ENCODE assay signal across 20 cellular contexts in genomic region chr10:6055929-6056328, GRCh38. TPM values are rescaled to one million over a fixed set of nuclear protein-coding genes. Genes with fewer than 3 reads are reported as not detected.
A peak's percentile ranks its signal among the peaks of the same experiment; 100 is the strongest.
DNase-seq lines count a peak whose midpoint lies in the region; ATAC-seq and TF ChIP-seq lines count a peak whose summit lies in the region.
"Had no signal": no experiment of that assay in that cellular context is flagged by ENCODE, and none has a peak within 500 bp of the region (broad histone marks: within the 10 kb centered on the region; RNA-seq: fewer than 3 reads in every experiment).

No MANE protein-coding gene starts in this region.

- H3K9me3 ChIP-seq in sigmoid colon: no peaks in the 10 kb centered on the region
- H3K9me3 ChIP-seq: ascending aorta, SJCRH30, testis had no signal

- H3K4me1 ChIP-seq in sigmoid colon: peaks cover 0 to 3% (median 0%) of the 10 kb centered on the region in 4 donors
- H3K4me1 ChIP-seq: ascending aorta, SJCRH30, testis had no signal

- H3K4me3 Mint-ChIP-seq in activated T-cell treated with anti-CD3 and anti-CD28 coated beads, Interleukin-2, amount 50 U/mL, for 24 hours: peak overlapping the region; percentile 92
- peak overlapping the region in 2 of 4 donors; percentile 15 to 67 for H3K4me3 Mint-ChIP-seq in IgD-negative memory B cell
- peak overlapping the region; percentile 85 for H3K4me3 Mint-ChIP-seq in activated T-helper 17 cell treated with anti-CD3 and anti-CD28 coated beads, Interleukin-2, amount 50 U/mL, for 72 hours
- H3K4me3 Mint-ChIP-seq: CD8-positive, alpha-beta T cell; central memory CD8-positive, alpha-beta T cell; GM23338 had no signal

- no peak for DNase-seq in activated T-cell treated with anti-CD3 and anti-CD28 coated beads, Interleukin-2, amount 50 U/mL, for 24 hours
- no peak for DNase-seq in activated T-cell treated with anti-CD3 and anti-CD28 coated beads, Interleukin-2, amount 50 U/mL, for 1 hour
- DNase-seq in sigmoid colon (peak; percentile 17), foreskin melanocyte (no peak)
- DNase-seq in central memory CD4-positive, alpha-beta T cell: no peak
- DNase-seq: foreskin fibroblast, GDM1, NCI-H1092, NCI-H2029, NCI-H345, SJCRH30, testis had no signal

- H3K9me3 Mint-ChIP-seq in activated T-cell treated with anti-CD3 and anti-CD28 coated beads, Interleukin-2, amount 50 U/mL, for 24 hours: no peaks in the 10 kb centered on the region
- H3K9me3 Mint-ChIP-seq in IgD-negative memory B cell: peaks cover 0 to 2% (median 0%) of the 10 kb centered on the region in 3 donors
- H3K9me3 Mint-ChIP-seq in activated T-helper 17 cell treated with anti-CD3 and anti-CD28 coated beads, Interleukin-2, amount 50 U/mL, for 72 hours: no peaks in the 10 kb centered on the region
- H3K9me3 Mint-ChIP-seq: CD8-positive, alpha-beta T cell; central memory CD8-positive, alpha-beta T cell; GM23338 had no signal

- ATAC-seq in activated T-helper 17 cell treated with anti-CD3 and anti-CD28 coated beads, Interleukin-2, amount 50 U/mL, for 72 hours (replicated peaks): no peak
- no peak for ATAC-seq in GM18498 (IDR thresholded peaks at IDR 0.05; ENCODE audit: unreplicated experiment)
- ATAC-seq: CD8-positive, alpha-beta T cell; GM23338 had no signal

- whole genome bisulfite sequencing in sigmoid colon, 2 donors: 85% methylated on average over 4 of the region's 4 CpGs

- no peaks in the 10 kb centered on the region for H3K36me3 ChIP-seq in sigmoid colon
- H3K36me3 ChIP-seq: ascending aorta, SJCRH30 had no signal

- no peak overlapping the region for H3K27ac ChIP-seq in sigmoid colon
- H3K27ac ChIP-seq: ascending aorta, epithelial cell of prostate, SJCRH30, testis had no signal

- peak overlapping the region; percentile 99 for H3K27ac Mint-ChIP-seq in activated T-cell treated with anti-CD3 and anti-CD28 coated beads, Interleukin-2, amount 50 U/mL, for 24 hours
- H3K27ac Mint-ChIP-seq in IgD-negative memory B cell: peak overlapping the region in 2 of 3 donors; percentile 20 to 60
- H3K27ac Mint-ChIP-seq in activated T-helper 17 cell treated with anti-CD3 and anti-CD28 coated beads, Interleukin-2, amount 50 U/mL, for 72 hours: peak overlapping the region; percentile 96
- H3K27ac Mint-ChIP-seq: CD8-positive, alpha-beta T cell; GM23338 had no signal

- TF ChIP-seq CTCF in sigmoid colon (IDR thresholded peaks at IDR 0.05): no peak

- H3K4me3 ChIP-seq in sigmoid colon: no peak overlapping the region
- H3K4me3 ChIP-seq: ascending aorta, GM23338, SJCRH30, testis had no signal

- H3K27me3 Mint-ChIP-seq in activated T-cell treated with anti-CD3 and anti-CD28 coated beads, Interleukin-2, amount 50 U/mL, for 24 hours: no peaks in the 10 kb centered on the region
- peaks cover 6% of the 10 kb centered on the region for H3K27me3 Mint-ChIP-seq in IgD-negative memory B cell
- no peaks in the 10 kb centered on the region for H3K27me3 Mint-ChIP-seq in activated T-helper 17 cell treated with anti-CD3 and anti-CD28 coated beads, Interleukin-2, amount 50 U/mL, for 72 hours
- H3K27me3 Mint-ChIP-seq: central memory CD8-positive, alpha-beta T cell had no signal

- intact Hi-C loops in sigmoid colon (cut with DNase I): no loop called here

- peaks cover 92% of the 10 kb centered on the region for H3K36me3 Mint-ChIP-seq in activated T-cell treated with anti-CD3 and anti-CD28 coated beads, Interleukin-2, amount 50 U/mL, for 24 hours (ENCODE audit: low read depth)
- peaks cover 6% of the 10 kb centered on the region for H3K36me3 Mint-ChIP-seq in IgD-negative memory B cell
- peaks cover 100% of the 10 kb centered on the region for H3K36me3 Mint-ChIP-seq in activated T-helper 17 cell treated with anti-CD3 and anti-CD28 coated beads, Interleukin-2, amount 50 U/mL, for 72 hours (ENCODE audit: low read depth)
- H3K36me3 Mint-ChIP-seq: CD8-positive, alpha-beta T cell had no signal

- no peak for TF ChIP-seq POLR2A in sigmoid colon (IDR thresholded peaks at IDR 0.05)

- TF ChIP-seq EP300 in sigmoid colon (IDR thresholded peaks at IDR 0.05): no peak

- H3K27me3 ChIP-seq in sigmoid colon: no peaks in the 10 kb centered on the region
- H3K27me3 ChIP-seq: ascending aorta, SJCRH30, testis had no signal

- peaks cover 76% of the 10 kb centered on the region for H3K4me1 Mint-ChIP-seq in activated T-cell treated with anti-CD3 and anti-CD28 coated beads, Interleukin-2, amount 50 U/mL, for 24 hours (ENCODE audit: low read depth)
- H3K4me1 Mint-ChIP-seq in IgD-negative memory B cell: peaks cover 58 to 81% (median 74%) of the 10 kb centered on the region in 3 donors
- peaks cover 44% of the 10 kb centered on the region for H3K4me1 Mint-ChIP-seq in activated T-helper 17 cell treated with anti-CD3 and anti-CD28 coated beads, Interleukin-2, amount 50 U/mL, for 72 hours

RNA-seq across cellular contexts. Expression of gene IL2RA, which starts 6.2 kb away (rescaled TPM):
- polyA plus RNA-seq in IgD-negative memory B cell (27.2 TPM), sigmoid colon (10 to 100 TPM in 1 of 3 donors, 1 to 10 TPM in 1, under 1 TPM in 1; 0.60 to 14.0 (median 6.9) TPM)
- 1,000 to 10,000 TPM; 1,342 to 1,348 TPM for total RNA-seq in activated T-helper 17 cell treated with anti-CD3 and anti-CD28 coated beads, Interleukin-2, amount 50 U/mL, for 72 hours
- total RNA-seq in sigmoid colon: 1 to 10 TPM in 2 of 4 donors, under 1 TPM in 1, not detected in 1; 0.99 to 9.0 (median 2.5) TPM
- total RNA-seq: ascending aorta, GM23338, SJCRH30 had no signal
- polyA plus RNA-seq: GM23338 had no signal

RNA-seq across cellular contexts. Expression of gene RBM17, which starts 32.9 kb away (rescaled TPM):
- polyA plus RNA-seq in IgD-negative memory B cell: 118 TPM
- total RNA-seq in activated T-helper 17 cell treated with anti-CD3 and anti-CD28 coated beads, Interleukin-2, amount 50 U/mL, for 72 hours: 100 to 1,000 TPM; 157 to 253 TPM
- total RNA-seq in sigmoid colon: 10 to 100 TPM; 50.8 to 63.1 (median 54.8) TPM
- polyA plus RNA-seq in sigmoid colon: 10 to 100 TPM; 32.8 to 74.2 (median 40.2) TPM

Comparison
In these comparisons a context has a peak if more than half of its experiments do, and no peak if none do; other contexts are left out.
1. H3K27ac Mint-ChIP-seq: peak in every context shown above with its lines; median percentile 99 in activated T-cell treated with anti-CD3 and anti-CD28 coated beads, Interleukin-2, amount 50 U/mL, for 24 hours; 96 in activated T-helper 17 cell treated with anti-CD3 and anti-CD28 coated beads, Interleukin-2, amount 50 U/mL, for 72 hours; 40 in IgD-negative memory B cell.
2. RNA of gene IL2RA, which starts 6.2 kb away (total RNA-seq): 1,342 to 1,348 TPM in activated T-helper 17 cell treated with anti-CD3 and anti-CD28 coated beads, Interleukin-2, amount 50 U/mL, for 72 hours; 0.99 to 9.0 TPM in sigmoid colon; every median in the first group is over 100 times any median in the second.